ENCODE assay signal across 3 cellular contexts in genomic region chr4:58606303-58606702, GRCh38.
A peak's percentile ranks its signal among the peaks of the same experiment; 100 is the strongest.
TF ChIP-seq lines count a peak whose summit lies in the region.

No MANE protein-coding gene starts in this region.

TF ChIP-seq in IMR-90, 13 proteins besides CTCF, POLR2A, EP300 and RAD21:
- TF ChIP-seq RFX5 (IDR thresholded peaks at IDR 0.05; ENCODE audit: low read depth, low read length) (no peak), CEBPB (IDR thresholded peaks at IDR 0.05; ENCODE audit: low read depth, low read length) (peak; percentile 71)

TF ChIP-seq in GM12878, 131 proteins besides CTCF, POLR2A, EP300 and RAD21:
- TF ChIP-seq GATAD2B (conservative IDR thresholded peaks at IDR 0.05; ENCODE audit: low read depth) (no peak), POLR2AphosphoS5 (IDR thresholded peaks at IDR 0.05; ENCODE audit: low read length) (no peak), SREBF2 (IDR thresholded peaks at IDR 0.05; ENCODE audit: low read length) (no peak), ZNF24 (IDR thresholded peaks at IDR 0.05) (no peak), SIN3A (IDR thresholded peaks at IDR 0.05; ENCODE audit: low read depth, low read length) (no peak), BACH1 (IDR thresholded peaks at IDR 0.05; ENCODE audit: borderline replicate concordance) (no peak), CBX3 (IDR thresholded peaks at IDR 0.05; ENCODE audit: borderline replicate concordance, low read depth) (no peak), BCL3 (IDR thresholded peaks at IDR 0.05; ENCODE audit: borderline replicate concordance, insufficient read depth, low read depth, low read length, poor library complexity, severe bottlenecking) (no peak), TAF1 (IDR thresholded peaks at IDR 0.05; ENCODE audit: borderline replicate concordance, low read depth, low read length) (no peak), MAX (IDR thresholded peaks at IDR 0.05; ENCODE audit: low read depth, low read length) (no peak), CHD2 (IDR thresholded peaks at IDR 0.05; ENCODE audit: borderline replicate concordance, low read depth, low read length) (no peak), PBX3 (IDR thresholded peaks at IDR 0.05; ENCODE audit: insufficient replicate concordance, low read depth, low read length) (no peak), E2F8 (IDR thresholded peaks at IDR 0.05; ENCODE audit: low read depth, partially characterized antibody) (no peak), MTA2 (IDR thresholded peaks at IDR 0.05; ENCODE audit: low read depth) (no peak), POU2F2 (IDR thresholded peaks at IDR 0.05; ENCODE audit: borderline replicate concordance, low read depth, low read length) (no peak), BHLHE40 (IDR thresholded peaks at IDR 0.05; ENCODE audit: borderline replicate concordance in 1 of 2, low read depth in 2 of 2, low read length in 1 of 2) (no peak), ZNF274 (IDR thresholded peaks at IDR 0.05; ENCODE audit: insufficient read depth, insufficient read length) (no peak), TCF12 (IDR thresholded peaks at IDR 0.05; ENCODE audit: low read depth, low read length) (no peak), KLF5 (IDR thresholded peaks at IDR 0.05; ENCODE audit: partially characterized antibody) (no peak)

TF ChIP-seq in H1, 55 proteins besides CTCF, POLR2A, EP300 and RAD21:
- TF ChIP-seq CEBPB (IDR thresholded peaks at IDR 0.05; ENCODE audit: low read depth, low read length), result peak; percentile 47; the same call in 1 of the 2 replicates
- no peak for TF ChIP-seq USF2 (IDR thresholded peaks at IDR 0.05; ENCODE audit: low read length)
